15 cellular contexts compared by ENCODE assay signal in genomic region chr3:138241061-138241460, GRCh38.
"Had no signal": no experiment of that assay in that cellular context is flagged by ENCODE, and none has a peak within 500 bp of the region (broad histone marks: within the 10 kb centered on the region; RNA-seq: fewer than 3 reads in every experiment).

No MANE protein-coding gene starts in this region.

- H3K4me3 ChIP-seq: esophagus squamous epithelium, gastrocnemius medialis, heart right ventricle, lower lobe of right lung, prostate gland, right lobe of liver, tibial nerve, vagina had no signal

- H3K9me3 ChIP-seq: esophagus squamous epithelium, gastrocnemius medialis, heart right ventricle, lower lobe of right lung, prostate gland, right lobe of liver, tibial nerve, vagina had no signal

- ATAC-seq: activated CD4-positive, CD25-positive, alpha-beta regulatory T cell treated with anti-CD3 and anti-CD28 coated beads, Interleukin-2, amount 50 U/mL, for 24 hours; gastrocnemius medialis; heart right ventricle; lower lobe of right lung; naive thymus-derived CD8-positive, alpha-beta T cell; right lobe of liver; stimulated activated memory B cell treated with anti-CD40 and anti-IgM and Interleukin-4, amounts not matched to agents 10 μg/mL and 1 μg/mL and 100 μg/mL, for 72 hours had no signal

- H3K4me1 ChIP-seq: esophagus squamous epithelium, gastrocnemius medialis, heart right ventricle, lower lobe of right lung, prostate gland, right lobe of liver, tibial nerve, vagina had no signal

- H3K27ac Mint-ChIP-seq: activated naive CD8-positive, alpha-beta T cell; naive thymus-derived CD8-positive, alpha-beta T cell; stimulated activated memory B cell treated with anti-CD40 and anti-IgM and Interleukin-4, amounts not matched to agents 10 μg/mL and 1 μg/mL and 100 μg/mL, for 72 hours had no signal

- H3K9me3 Mint-ChIP-seq: naive thymus-derived CD8-positive, alpha-beta T cell; stimulated activated memory B cell treated with anti-CD40 and anti-IgM and Interleukin-4, amounts not matched to agents 10 μg/mL and 1 μg/mL and 100 μg/mL, for 72 hours had no signal

- H3K27ac ChIP-seq: esophagus squamous epithelium, gastrocnemius medialis, heart right ventricle, lower lobe of right lung, prostate gland, right lobe of liver, tibial nerve, vagina had no signal

- H3K4me3 Mint-ChIP-seq: activated naive CD8-positive, alpha-beta T cell; naive thymus-derived CD8-positive, alpha-beta T cell; stimulated activated memory B cell treated with anti-CD40 and anti-IgM and Interleukin-4, amounts not matched to agents 10 μg/mL and 1 μg/mL and 100 μg/mL, for 72 hours had no signal

- H3K4me1 Mint-ChIP-seq: naive thymus-derived CD8-positive, alpha-beta T cell; stimulated activated memory B cell treated with anti-CD40 and anti-IgM and Interleukin-4, amounts not matched to agents 10 μg/mL and 1 μg/mL and 100 μg/mL, for 72 hours had no signal

- H3K27me3 Mint-ChIP-seq: activated naive CD8-positive, alpha-beta T cell; naive thymus-derived CD8-positive, alpha-beta T cell; stimulated activated memory B cell treated with anti-CD40 and anti-IgM and Interleukin-4, amounts not matched to agents 10 μg/mL and 1 μg/mL and 100 μg/mL, for 72 hours had no signal

- H3K27me3 ChIP-seq: esophagus squamous epithelium, gastrocnemius medialis, heart right ventricle, right lobe of liver, tibial nerve, vagina had no signal

- H3K36me3 ChIP-seq: prostate gland had no signal

- DNase-seq: activated gamma-delta T cell; activated T-cell treated with anti-CD3 and anti-CD28 coated beads, Interleukin-2, amount 50 U/mL, for 48 hours; anterior cingulate cortex; esophagus squamous epithelium; gastrocnemius medialis; heart right ventricle; lower lobe of right lung; naive thymus-derived CD8-positive, alpha-beta T cell; right lobe of liver had no signal
